Comparison of ENCODE assay signal across 29 cellular contexts in the genomic region with DNA sequence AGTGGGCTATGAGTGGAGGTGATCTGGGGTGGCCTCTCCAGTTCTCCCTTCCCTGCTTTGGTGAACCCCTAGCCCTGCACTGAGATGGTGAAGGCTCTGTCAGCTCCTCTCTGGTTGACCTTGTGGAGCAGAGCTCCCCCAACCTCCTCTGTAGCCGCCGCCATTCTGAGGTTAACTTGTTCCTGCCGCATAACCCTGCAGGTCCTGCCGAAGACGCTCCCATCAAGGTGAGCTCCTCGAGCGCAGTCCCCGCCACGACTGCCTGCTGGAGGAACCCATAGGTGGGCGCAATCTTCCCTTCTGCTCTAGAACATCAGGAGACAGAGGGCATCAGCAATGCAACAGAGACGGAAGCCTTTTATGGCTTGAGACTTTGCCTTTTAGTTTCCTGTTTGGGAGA. TPM values are rescaled to one million over a fixed set of nuclear protein-coding genes. Genes with fewer than 3 reads are reported as not detected.
"Had no signal": no experiment of that assay in that cellular context is flagged by ENCODE, and none has a peak within 500 bp of the region (broad histone marks: within the 10 kb centered on the region; RNA-seq: fewer than 3 reads in every experiment).

No MANE protein-coding gene starts in this region.

- H3K4me3 ChIP-seq: body of pancreas, colonic mucosa, dorsolateral prefrontal cortex, esophagus muscularis mucosa, gastrocnemius medialis, heart left ventricle had no signal

- H3K27ac Mint-ChIP-seq: activated CD4-positive, alpha-beta T cell treated with anti-CD3 and anti-CD28 coated beads for 36 hours; activated CD4-positive, alpha-beta T cell treated with anti-CD3 and anti-CD28 coated beads, Interleukin-2, amount 10 ng/mL, durations not matched to agents 24 days and 14 days; activated CD8-positive, alpha-beta T cell treated with anti-CD3 and anti-CD28 coated beads for 36 hours; activated naive CD8-positive, alpha-beta T cell; activated T-helper 17 cell treated with anti-CD3 and anti-CD28 coated beads, Interleukin-2, amount 50 U/mL, for 72 hours had no signal

- ATAC-seq: activated CD4-positive, alpha-beta T cell treated with anti-CD3 and anti-CD28 coated beads for 36 hours; activated CD8-positive, alpha-beta T cell treated with anti-CD3 and anti-CD28 coated beads for 36 hours; activated T-cell treated with anti-CD3 and anti-CD28 coated beads, Interleukin-2, amount 50 U/mL, for 4 hours; activated T-helper 17 cell treated with anti-CD3 and anti-CD28 coated beads, Interleukin-2, amount 50 U/mL, for 72 hours; body of pancreas; foreskin keratinocyte; gastrocnemius medialis had no signal

- H3K4me3 Mint-ChIP-seq: activated CD4-positive, alpha-beta T cell treated with anti-CD3 and anti-CD28 coated beads for 36 hours; activated CD4-positive, alpha-beta T cell treated with anti-CD3 and anti-CD28 coated beads, Interleukin-2, amount 10 ng/mL, durations not matched to agents 24 days and 14 days; activated CD8-positive, alpha-beta T cell treated with anti-CD3 and anti-CD28 coated beads for 36 hours; activated naive CD8-positive, alpha-beta T cell; activated T-cell treated with anti-CD3 and anti-CD28 coated beads, Interleukin-2, amount 50 U/mL, for 4 hours; activated T-helper 17 cell treated with anti-CD3 and anti-CD28 coated beads, Interleukin-2, amount 50 U/mL, for 72 hours had no signal

- H3K27me3 Mint-ChIP-seq: activated CD4-positive, alpha-beta T cell treated with anti-CD3 and anti-CD28 coated beads for 36 hours; activated CD4-positive, alpha-beta T cell treated with anti-CD3 and anti-CD28 coated beads, Interleukin-2, amount 10 ng/mL, durations not matched to agents 24 days and 14 days; activated CD8-positive, alpha-beta T cell treated with anti-CD3 and anti-CD28 coated beads for 36 hours; activated naive CD8-positive, alpha-beta T cell; activated T-helper 17 cell treated with anti-CD3 and anti-CD28 coated beads, Interleukin-2, amount 50 U/mL, for 72 hours had no signal

- DNase-seq: activated CD4-positive, alpha-beta T cell treated with anti-CD3 and anti-CD28 coated beads for 36 hours; activated CD4-positive, alpha-beta T cell treated with anti-CD3 and anti-CD28 coated beads, Interleukin-2, amount 10 ng/mL, durations not matched to agents 24 days and 14 days; activated CD4-positive, CD25-positive, alpha-beta regulatory T cell; activated CD4-positive, CD25-positive, alpha-beta regulatory T cell treated with anti-CD3 and anti-CD28 coated beads, Interleukin-2, amount 50 U/mL, for 72 hours; activated CD8-positive, alpha-beta memory T cell treated with anti-CD3 and anti-CD28 coated beads for 24 hours; activated CD8-positive, alpha-beta T cell treated with anti-CD3 and anti-CD28 coated beads for 36 hours; activated effector memory CD4-positive, alpha-beta T cell treated with Interleukin-2 at 50 U/mL for 16 hours; activated gamma-delta T cell treated with Interleukin-2 at 50 U/mL for 16 hours; activated naive CD4-positive, alpha-beta T cell treated with anti-CD3 and anti-CD28 coated beads, Interleukin-2, amount 50 U/mL, for 16 hours; activated naive CD4-positive, alpha-beta T cell treated with Interleukin-2 at 50 U/mL for 16 hours; activated T-cell treated with anti-CD3 and anti-CD28 coated beads, Interleukin-2, amount 50 U/mL, for 4 hours; amniotic stem cell; anterior cingulate cortex; body of pancreas; central memory CD4-positive, alpha-beta T cell; cerebellar nuclear complex; colonic mucosa; dorsolateral prefrontal cortex; effector memory CD4-positive, alpha-beta T cell; erythroblast; foreskin keratinocyte; gastrocnemius medialis; glutamatergic neuron; T-helper 1 cell; T-helper 2 cell had no signal

- H3K36me3 ChIP-seq: colonic mucosa, esophagus muscularis mucosa, gastrocnemius medialis, heart left ventricle had no signal

- H3K27ac ChIP-seq: body of pancreas, colonic mucosa, foreskin keratinocyte, gastrocnemius medialis, heart left ventricle had no signal

- H3K9me3 ChIP-seq: body of pancreas, colonic mucosa, esophagus muscularis mucosa, gastrocnemius medialis, heart left ventricle had no signal

- H3K9me3 Mint-ChIP-seq: activated CD4-positive, alpha-beta T cell treated with anti-CD3 and anti-CD28 coated beads, Interleukin-2, amount 10 ng/mL, durations not matched to agents 24 days and 14 days; activated CD8-positive, alpha-beta T cell treated with anti-CD3 and anti-CD28 coated beads for 36 hours; activated T-cell treated with anti-CD3 and anti-CD28 coated beads, Interleukin-2, amount 50 U/mL, for 4 hours; activated T-helper 17 cell treated with anti-CD3 and anti-CD28 coated beads, Interleukin-2, amount 50 U/mL, for 72 hours had no signal

- H3K36me3 Mint-ChIP-seq: activated naive CD8-positive, alpha-beta T cell had no signal

- H3K4me1 Mint-ChIP-seq: activated CD4-positive, alpha-beta T cell treated with anti-CD3 and anti-CD28 coated beads, Interleukin-2, amount 10 ng/mL, durations not matched to agents 24 days and 14 days had no signal

- H3K27me3 ChIP-seq: body of pancreas, colonic mucosa, dorsolateral prefrontal cortex, esophagus muscularis mucosa, foreskin keratinocyte, gastrocnemius medialis, heart left ventricle had no signal

RNA-seq across cellular contexts. Expression of a gene that starts 15.2 kb away (rescaled TPM):
- total RNA-seq: activated CD4-positive, alpha-beta T cell treated with anti-CD3 and anti-CD28 coated beads for 36 hours; activated CD4-positive, alpha-beta T cell treated with anti-CD3 and anti-CD28 coated beads, Interleukin-2, amount 10 ng/mL, durations not matched to agents 24 days and 14 days; activated CD8-positive, alpha-beta T cell treated with anti-CD3 and anti-CD28 coated beads for 36 hours; activated T-cell treated with anti-CD3 and anti-CD28 coated beads, Interleukin-2, amount 50 U/mL, for 4 hours; activated T-helper 17 cell treated with anti-CD3 and anti-CD28 coated beads, Interleukin-2, amount 50 U/mL, for 72 hours; esophagus muscularis mucosa had no signal

RNA-seq across cellular contexts. Expression of a gene that starts 16.5 kb away (rescaled TPM):
- total RNA-seq: activated CD4-positive, alpha-beta T cell treated with anti-CD3 and anti-CD28 coated beads for 36 hours; activated CD4-positive, alpha-beta T cell treated with anti-CD3 and anti-CD28 coated beads, Interleukin-2, amount 10 ng/mL, durations not matched to agents 24 days and 14 days; activated T-cell treated with anti-CD3 and anti-CD28 coated beads, Interleukin-2, amount 50 U/mL, for 4 hours; activated T-helper 17 cell treated with anti-CD3 and anti-CD28 coated beads, Interleukin-2, amount 50 U/mL, for 72 hours had no signal
